Comparison of ENCODE assay signal across 7 cellular contexts in the genomic region with DNA sequence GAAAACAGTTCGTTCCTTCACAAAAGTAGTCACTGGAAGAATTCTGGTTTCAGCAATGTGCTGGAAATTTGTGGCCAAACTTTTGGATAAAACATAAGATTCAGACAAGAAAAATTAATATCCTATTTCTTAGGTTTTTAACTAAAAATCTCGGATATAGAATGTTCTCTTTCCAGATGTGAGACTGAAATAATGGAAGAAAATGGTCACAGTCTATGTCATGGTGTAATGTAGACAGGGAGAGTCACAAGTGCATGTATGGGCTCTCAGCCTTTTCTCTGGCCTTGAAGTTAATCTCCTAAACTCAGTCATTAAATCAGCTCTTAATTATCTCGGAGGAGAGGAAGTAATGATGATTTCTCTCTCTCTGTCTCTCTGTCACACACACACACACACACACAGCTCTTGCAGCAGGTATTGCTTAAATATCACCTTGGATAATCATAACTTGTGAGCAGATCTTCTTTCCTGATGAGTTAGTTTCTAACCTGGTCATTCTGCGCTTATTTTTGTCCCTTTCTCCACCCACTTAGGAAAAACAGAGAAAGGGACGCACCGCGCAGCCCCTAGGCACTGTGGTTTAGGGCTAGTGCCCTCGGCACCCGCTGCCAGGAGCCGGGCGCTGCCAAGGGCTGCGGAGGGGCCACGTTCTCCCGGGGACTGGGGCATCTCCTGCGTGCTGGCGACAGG. TPM values are rescaled to one million over a fixed set of nuclear protein-coding genes. Genes with fewer than 3 reads are reported as not detected.
DNase-seq lines count a peak whose midpoint lies in the region; ATAC-seq, FAIRE-seq and TF ChIP-seq lines count a peak whose summit lies in the region.

No MANE protein-coding gene starts in this region.

- H3K14ac ChIP-seq in neuronal stem cell (ENCODE audit: low read length): peak overlapping the region; percentile 2

- peak overlapping the region; percentile 60 for H2BK12ac ChIP-seq in neuronal stem cell (ENCODE audit: low read length)

- peak overlapping the region; percentile 25 for H3K23ac ChIP-seq in neuronal stem cell (ENCODE audit: low read depth, low read length, poor library complexity)

- no peak overlapping the region for H2AK5ac ChIP-seq in neuronal stem cell (ENCODE audit: low read depth, low read length)

- H4K8ac ChIP-seq in neuronal stem cell (ENCODE audit: low read depth, low read length): no peak overlapping the region

- no peak for TF ChIP-seq CTCF in esophagus squamous epithelium (IDR thresholded peaks at IDR 0.05)

- no peak for ATAC-seq in HG02840 (IDR thresholded peaks at IDR 0.05; ENCODE audit: low FRiP score, unreplicated experiment)

- intact Hi-C loops in esophagus squamous epithelium (cut with DNase I): no loop called here

- peak overlapping the region; percentile 84 for H3K4me2 ChIP-seq in neuronal stem cell (ENCODE audit: insufficient read depth, low read length, poor library complexity, severe bottlenecking)

- H3K79me1 ChIP-seq in neuronal stem cell (ENCODE audit: low read depth, low read length): no peaks in the 10 kb centered on the region

- H3K27me3 ChIP-seq in SJCRH30 (no peaks in the 10 kb centered on the region; the same call in 1 of the 2 replicates), esophagus squamous epithelium (peaks cover 0 to 4% (median 0%) of the 10 kb centered on the region in 4 donors), neuronal stem cell (ENCODE audit: control insufficient read depth in 3 of 3, insufficient read depth in 3 of 3, low read depth in 1 of 3, low read length in 3 of 3) (peaks cover 0 to 30% (median 15%) of the 10 kb centered on the region in 3 experiments)

- H3K36me3 ChIP-seq in SJCRH30: no peaks in the 10 kb centered on the region
- H3K36me3 ChIP-seq in esophagus squamous epithelium: peaks cover 0 to 7% (median 0%) of the 10 kb centered on the region in 3 donors
- H3K36me3 ChIP-seq in neuronal stem cell (replicated peaks in 1 of 2; ENCODE audit: control insufficient read depth in 2 of 2, insufficient read depth in 2 of 2, low read length in 2 of 2): no peaks in the 10 kb centered on the region

- no peak for TF ChIP-seq POLR2A in H54 (IDR thresholded peaks at IDR 0.05; ENCODE audit: low read depth, low read length)
- no peak for TF ChIP-seq POLR2A in esophagus squamous epithelium (IDR thresholded peaks at IDR 0.05)

- no peak overlapping the region for H2BK15ac ChIP-seq in neuronal stem cell (ENCODE audit: low read length)

- H3K4me3 ChIP-seq in SJCRH30: peak overlapping the region; percentile 63
- peak overlapping the region; percentile 76 to 93 (median 85) for H3K4me3 ChIP-seq in esophagus squamous epithelium
- H3K4me3 ChIP-seq in neuronal stem cell (ENCODE audit: low read length in 2 of 2): peak overlapping the region; percentile 59 to 94

- DNase-seq in H54 (ENCODE audit: insufficient read length, low spot score) (peak; percentile 20), SJCRH30 (no peak), esophagus squamous epithelium (lab: John Stamatoyannopoulos, UW) (no peak), neuronal stem cell (ENCODE audit: low spot score) (no peak), GM19239 (ENCODE audit: insufficient read length, low spot score) (no peak)
- DNase-seq in stimulated activated CD8-positive, alpha-beta memory T cell treated with anti-CD3 and anti-CD28 coated beads, Interleukin-4, amount 100 ng/mL, for 48 hours: no peak

- H4K91ac ChIP-seq in neuronal stem cell (ENCODE audit: low read depth, low read length, poor library complexity): no peak overlapping the region

- peak overlapping the region; percentile 90 for H3K18ac ChIP-seq in neuronal stem cell (ENCODE audit: low read length)

- H3K4ac ChIP-seq in neuronal stem cell (ENCODE audit: low read length): no peak overlapping the region

- WGBS in esophagus squamous epithelium, 2 donors: 15% methylated on average over 7 to 10 of the region's 16 CpGs
- WGBS in neuronal stem cell (ENCODE audit: extremely low coverage in 2 of 2, insufficient read length in 2 of 2, insufficient replicate concordance in 1 of 2), 2 donors: no CpG with 5 or more reads among the region's 16 CpGs

- FAIRE-seq in H54 (lab: Jason Lieb, UNC) (no peak), GM19239 (lab: Jason Lieb, UNC) (no peak)

- peak overlapping the region; percentile 91 for H2AFZ ChIP-seq in neuronal stem cell (ENCODE audit: low read length)

- no peak overlapping the region for H3K27ac ChIP-seq in SJCRH30
- H3K27ac ChIP-seq in esophagus squamous epithelium: peak overlapping the region; percentile 87 to 92 (median 88)
- no peak overlapping the region for H3K27ac ChIP-seq in neuronal stem cell (replicated peaks; ENCODE audit: low read length)

- H2BK120ac ChIP-seq in neuronal stem cell (ENCODE audit: low read depth, low read length): no peak overlapping the region

- H3K4me1 ChIP-seq in SJCRH30: no peaks in the 10 kb centered on the region; the same call in 1 of the 2 replicates
- peaks cover 8 to 95% (median 36%) of the 10 kb centered on the region in 3 donors for H3K4me1 ChIP-seq in esophagus squamous epithelium
- H3K4me1 ChIP-seq in neuronal stem cell (ENCODE audit: control insufficient read depth in 2 of 2, insufficient read depth in 1 of 2, low read depth in 1 of 2, low read length in 2 of 2): peaks cover 0 to 7% of the 10 kb centered on the region in 2 donors

- H3K9me3 ChIP-seq in SJCRH30 (replicated peaks): no peaks in the 10 kb centered on the region
- no peaks in the 10 kb centered on the region for H3K9me3 ChIP-seq in esophagus squamous epithelium
- H3K9me3 ChIP-seq in neuronal stem cell (replicated peaks in 1 of 2; ENCODE audit: control insufficient read depth in 2 of 2, insufficient read depth in 1 of 2, low read depth in 1 of 2, low read length in 2 of 2): peaks cover 0 to 5% of the 10 kb centered on the region in 2 donors

- peak overlapping the region; percentile 76 for H3K9ac ChIP-seq in neuronal stem cell (ENCODE audit: low read depth, low read length, poor library complexity)

- H2BK5ac ChIP-seq in neuronal stem cell (ENCODE audit: low read length): peak overlapping the region; percentile 46

RNA-seq across cellular contexts. Expression of a gene that starts 0.7 kb away (rescaled TPM):
- total RNA-seq in SJCRH30 (2014; rRNA removed; shearing (Covaris generic)): 0.15 and 0.26 TPM in 2 replicates
- 10 to 100 TPM; 12.0 to 28.5 (median 21.6) TPM for total RNA-seq in esophagus squamous epithelium
- polyA plus RNA-seq in neuronal stem cell (2013, experiment 1 of 2): 2.0 TPM
- polyA plus RNA-seq in neuronal stem cell (2013, experiment 2 of 2): 2.0 TPM

Comparison
In these comparisons a context has a peak if more than half of its experiments do, and no peak if none do; other contexts are left out.
1. H3K27ac ChIP-seq: peak in esophagus squamous epithelium (4 of 4); none in SJCRH30 (single experiment) and neuronal stem cell (single experiment).
2. RNA of a gene that starts 0.7 kb away (total RNA-seq): 12.0 to 28.5 TPM in esophagus squamous epithelium; 0.15 to 0.26 TPM in SJCRH30; every median in the first group is over 10 times any median in the second.
3. Peak in every context shown above with its lines, with median percentiles within 50 percentile points of each other: H3K4me3 ChIP-seq.